ENCODE assay signal across 18 cellular contexts in the genomic region with DNA sequence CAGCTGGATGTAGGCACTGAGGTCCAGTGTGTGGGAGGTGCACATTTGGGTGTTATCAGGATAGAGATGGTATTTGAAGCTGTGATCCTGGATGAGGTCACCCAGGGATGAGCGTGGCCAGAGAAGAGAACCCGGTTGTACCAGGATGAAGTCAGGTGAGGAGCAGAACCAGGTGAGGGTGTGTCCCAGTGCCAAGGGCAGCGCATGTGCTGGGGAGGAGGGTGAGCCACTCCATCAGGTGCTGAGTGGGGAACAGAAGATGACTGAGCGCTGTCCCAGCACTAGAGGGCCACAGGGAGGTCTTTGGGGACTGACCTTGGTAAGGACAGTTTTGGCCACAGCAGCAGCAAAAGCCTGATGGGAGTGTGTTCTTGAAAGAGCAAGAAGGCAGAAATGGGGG. TPM values are rescaled to one million over a fixed set of nuclear protein-coding genes. Genes with fewer than 3 reads are reported as not detected.
DNase-seq lines count a peak whose midpoint lies in the region; ATAC-seq, FAIRE-seq and TF ChIP-seq lines count a peak whose summit lies in the region.
"Had no signal": no experiment of that assay in that cellular context is flagged by ENCODE, and none has a peak within 500 bp of the region (broad histone marks: within the 10 kb centered on the region; RNA-seq: fewer than 3 reads in every experiment).

No MANE protein-coding gene starts in this region.

- TF ChIP-seq POLR2A in GM12891 (IDR thresholded peaks at IDR 0.05; ENCODE audit: low read depth, low read length) = no peak

- H3K4me3 Mint-ChIP-seq in HFFc6 (no peak overlapping the region), nephron progenitor cell (peak overlapping the region; percentile 0)
- no peak overlapping the region for H3K4me3 Mint-ChIP-seq in activated naive CD8-positive, alpha-beta T cell treated with anti-CD3 and anti-CD28 coated beads, Interleukin-2, amount 10 ng/mL, durations not matched to agents 7 days and 5 days
- H3K4me3 Mint-ChIP-seq: activated CD8-positive, alpha-beta memory T cell treated with anti-CD3 and anti-CD28 coated beads, Interleukin-2, amount 10 ng/mL, durations not matched to agents 7 days and 5 days; activated naive CD4-positive, alpha-beta T cell treated with anti-CD3 and anti-CD28 coated beads for 36 hours; effector memory CD8-positive, alpha-beta T cell had no signal

- H3K27me3 ChIP-seq in GM06990 (replicated peaks; ENCODE audit: control insufficient read depth, insufficient read depth, low read length) = no peaks in the 10 kb centered on the region
- H3K27me3 ChIP-seq: cardiac muscle cell, MG63 had no signal

- H3K27me3 Mint-ChIP-seq in HFFc6 (ENCODE audit: insufficient read depth) (peaks cover 8% of the 10 kb centered on the region), nephron progenitor cell (ENCODE audit: low read depth, poor library complexity) (peaks cover 3% of the 10 kb centered on the region)
- H3K27me3 Mint-ChIP-seq in activated naive CD8-positive, alpha-beta T cell treated with anti-CD3 and anti-CD28 coated beads, Interleukin-2, amount 10 ng/mL, durations not matched to agents 7 days and 5 days = no peaks in the 10 kb centered on the region
- H3K27me3 Mint-ChIP-seq: activated CD8-positive, alpha-beta memory T cell treated with anti-CD3 and anti-CD28 coated beads, Interleukin-2, amount 10 ng/mL, durations not matched to agents 7 days and 5 days; effector memory CD8-positive, alpha-beta T cell had no signal

- H3K27ac Mint-ChIP-seq in HFFc6 (peak overlapping the region; percentile 8; the same call in 1 of the 2 replicates), nephron progenitor cell (no peak overlapping the region)
- H3K27ac Mint-ChIP-seq in activated naive CD8-positive, alpha-beta T cell treated with anti-CD3 and anti-CD28 coated beads, Interleukin-2, amount 10 ng/mL, durations not matched to agents 7 days and 5 days = peak overlapping the region; percentile 3
- H3K27ac Mint-ChIP-seq: activated CD8-positive, alpha-beta memory T cell treated with anti-CD3 and anti-CD28 coated beads, Interleukin-2, amount 10 ng/mL, durations not matched to agents 7 days and 5 days; activated naive CD4-positive, alpha-beta T cell treated with anti-CD3 and anti-CD28 coated beads for 36 hours had no signal

- no peak for FAIRE-seq in GM12891 (lab: Jason Lieb, UNC)

- H3K4me3 ChIP-seq in GM06990 (replicated peaks; ENCODE audit: low read depth, low read length) = no peak overlapping the region
- H3K4me3 ChIP-seq: cardiac muscle cell, GM23248, left ventricle myocardium inferior, MG63 had no signal

- POLR2A ChIA-PET in activated naive CD8-positive, alpha-beta T cell treated with anti-CD3 and anti-CD28 coated beads, Interleukin-2, amount 10 ng/mL, durations not matched to agents 7 days and 5 days (lab: Charles Lee) = interaction anchor here (0.7 kb wide), 1 partner anchor 10 kb away, joined by 4 read pairs; no protein-coding TSS in a partner anchor

- TF ChIP-seq CTCF in GM06990 (IDR thresholded peaks at IDR 0.05; ENCODE audit: insufficient read depth, low read length, poor library complexity, severe bottlenecking) (peak; percentile 25), HFFc6 (IDR thresholded peaks at IDR 0.05) (no peak), nephron progenitor cell (IDR thresholded peaks at IDR 0.05) (no peak)

- H3K4me1 Mint-ChIP-seq in HFFc6 (ENCODE audit: low read depth) (peaks cover 18% of the 10 kb centered on the region), nephron progenitor cell (peaks cover 19% of the 10 kb centered on the region)
- peaks cover 27% of the 10 kb centered on the region for H3K4me1 Mint-ChIP-seq in activated naive CD8-positive, alpha-beta T cell treated with anti-CD3 and anti-CD28 coated beads, Interleukin-2, amount 10 ng/mL, durations not matched to agents 7 days and 5 days

- no peak for DNase-seq in GM06990 (ENCODE audit: extremely low read depth, insufficient read length)
- no peak for DNase-seq in HFFc6
- DNase-seq in activated naive CD8-positive, alpha-beta T cell treated with anti-CD3 and anti-CD28 coated beads, Interleukin-2, amount 10 ng/mL, durations not matched to agents 7 days and 5 days = no peak
- DNase-seq in nephron progenitor cell = no peak
- DNase-seq in SKM-1 (lab: John Stamatoyannopoulos, UW; ENCODE audit: unreplicated experiment) = no peak
- DNase-seq in GM12891 (ENCODE audit: insufficient read length, low spot score) = no peak
- DNase-seq: activated CD8-positive, alpha-beta memory T cell treated with anti-CD3 and anti-CD28 coated beads, Interleukin-2, amount 10 ng/mL, durations not matched to agents 7 days and 5 days; activated naive CD4-positive, alpha-beta T cell treated with anti-CD3 and anti-CD28 coated beads for 36 hours; DMS 273 treated with DMSO at 0.1 percent for 48 hours; effector memory CD8-positive, alpha-beta T cell; GM23248; left ventricle myocardium inferior; MG63; NCI-H2081; NCI-H69 had no signal

- H3K36me3 ChIP-seq in GM06990 (ENCODE audit: control insufficient read depth, insufficient read depth, low read length) = peaks cover 11% of the 10 kb centered on the region

- H3K9me3 Mint-ChIP-seq in HFFc6 (no peaks in the 10 kb centered on the region), nephron progenitor cell (no peaks in the 10 kb centered on the region)
- no peaks in the 10 kb centered on the region for H3K9me3 Mint-ChIP-seq in activated naive CD8-positive, alpha-beta T cell treated with anti-CD3 and anti-CD28 coated beads, Interleukin-2, amount 10 ng/mL, durations not matched to agents 7 days and 5 days
- H3K9me3 Mint-ChIP-seq: activated naive CD4-positive, alpha-beta T cell treated with anti-CD3 and anti-CD28 coated beads for 36 hours; effector memory CD8-positive, alpha-beta T cell had no signal

- H3K36me3 Mint-ChIP-seq in HFFc6 (ENCODE audit: low read depth) (peaks cover 10% of the 10 kb centered on the region), nephron progenitor cell (ENCODE audit: low read depth) (peaks cover 39% of the 10 kb centered on the region)
- peaks cover 15% of the 10 kb centered on the region for H3K36me3 Mint-ChIP-seq in activated naive CD8-positive, alpha-beta T cell treated with anti-CD3 and anti-CD28 coated beads, Interleukin-2, amount 10 ng/mL, durations not matched to agents 7 days and 5 days

- no peak for ATAC-seq in activated naive CD8-positive, alpha-beta T cell treated with anti-CD3 and anti-CD28 coated beads, Interleukin-2, amount 10 ng/mL, durations not matched to agents 7 days and 5 days (ENCODE audit: low read depth)
- ATAC-seq in GM21737 (IDR thresholded peaks at IDR 0.05; ENCODE audit: unreplicated experiment) = no peak
- ATAC-seq: activated CD8-positive, alpha-beta memory T cell treated with anti-CD3 and anti-CD28 coated beads, Interleukin-2, amount 10 ng/mL, durations not matched to agents 7 days and 5 days; effector memory CD8-positive, alpha-beta T cell had no signal

TF ChIP-seq in GM12891, 5 proteins besides CTCF, POLR2A, EP300 and RAD21:
- TF ChIP-seq SPI1 (IDR thresholded peaks at IDR 0.05; ENCODE audit: low read depth, low read length) (no peak), POLR2AphosphoS5 (IDR thresholded peaks at IDR 0.05; ENCODE audit: low read depth, low read length) (no peak), TAF1 (IDR thresholded peaks at IDR 0.05; ENCODE audit: low read depth, low read length) (no peak), POU2F2 (IDR thresholded peaks at IDR 0.05; ENCODE audit: low read depth, low read length) (no peak), PAX5 (IDR thresholded peaks at IDR 0.05; ENCODE audit: insufficient read depth, low read length, severe bottlenecking) (no peak)

RNA-seq across cellular contexts. Expression of a gene that starts 2.7 kb away (rescaled TPM):
- 10 to 100 TPM; 76.9 to 92.1 (median 87.2) TPM for total RNA-seq in HFFc6 (2021; fragmentation: NEBNext Ultra II Directional; extraction: Animal tissue kit (Norgen Biotek cat#: 25700))
- total RNA-seq in activated naive CD8-positive, alpha-beta T cell treated with anti-CD3 and anti-CD28 coated beads, Interleukin-2, amount 10 ng/mL, durations not matched to agents 7 days and 5 days = 10 to 100 TPM; 69.5 to 70.2 TPM
- polyA plus RNA-seq in GM12891 (2012; ENCODE audit: low read depth, missing spikeins) = 94.2 TPM

RNA-seq across cellular contexts. Expression of a gene that starts 10.5 kb away (rescaled TPM):
- total RNA-seq in HFFc6 (2021; fragmentation: NEBNext Ultra II Directional; extraction: Animal tissue kit (Norgen Biotek cat#: 25700)) = 10 to 100 TPM; 18.7 to 26.6 (median 25.0) TPM
- total RNA-seq in activated naive CD8-positive, alpha-beta T cell treated with anti-CD3 and anti-CD28 coated beads, Interleukin-2, amount 10 ng/mL, durations not matched to agents 7 days and 5 days = 10 to 100 TPM; 22.4 to 28.3 TPM
- 11.5 TPM for polyA plus RNA-seq in GM12891 (2012; ENCODE audit: low read depth, missing spikeins)

RNA-seq across cellular contexts. Expression of a gene that starts 19.9 kb away (rescaled TPM):
- total RNA-seq in HFFc6 (2021; fragmentation: NEBNext Ultra II Directional; extraction: Animal tissue kit (Norgen Biotek cat#: 25700)) = under 1 TPM; 0.22 to 0.45 (median 0.36) TPM
- 1 to 10 TPM; 1.2 TPM for total RNA-seq in activated naive CD8-positive, alpha-beta T cell treated with anti-CD3 and anti-CD28 coated beads, Interleukin-2, amount 10 ng/mL, durations not matched to agents 7 days and 5 days
- polyA plus RNA-seq in GM12891 (2012; ENCODE audit: low read depth, missing spikeins) = 0.40 TPM
- total RNA-seq: activated naive CD4-positive, alpha-beta T cell treated with anti-CD3 and anti-CD28 coated beads for 36 hours had no signal
- polyA plus RNA-seq: cardiac muscle cell had no signal

RNA-seq across cellular contexts. Expression of a gene that starts 24.3 kb away (rescaled TPM):
- total RNA-seq in HFFc6 (2021; fragmentation: NEBNext Ultra II Directional; extraction: Animal tissue kit (Norgen Biotek cat#: 25700)) = 10 to 100 TPM; 15.3 to 21.5 (median 18.0) TPM
- 10 to 100 TPM; 24.2 to 25.8 TPM for total RNA-seq in activated naive CD8-positive, alpha-beta T cell treated with anti-CD3 and anti-CD28 coated beads, Interleukin-2, amount 10 ng/mL, durations not matched to agents 7 days and 5 days
- 10.0 TPM for polyA plus RNA-seq in GM12891 (2012; ENCODE audit: low read depth, missing spikeins)

RNA-seq across cellular contexts. Expression of a gene that starts 41.6 kb away (rescaled TPM):
- total RNA-seq in HFFc6 (2021; fragmentation: NEBNext Ultra II Directional; extraction: Animal tissue kit (Norgen Biotek cat#: 25700)) = not detected
- 10 to 100 TPM; 19.8 to 22.3 TPM for total RNA-seq in activated naive CD8-positive, alpha-beta T cell treated with anti-CD3 and anti-CD28 coated beads, Interleukin-2, amount 10 ng/mL, durations not matched to agents 7 days and 5 days
- polyA plus RNA-seq in GM12891 (2012; ENCODE audit: low read depth, missing spikeins) = 17.7 TPM
- total RNA-seq: myocyte had no signal
